24 cellular contexts compared by ENCODE assay signal in genomic region chr9:16482764-16483163, GRCh38.
A peak's percentile ranks its signal among the peaks of the same experiment; 100 is the strongest.
DNase-seq lines count a peak whose midpoint lies in the region; ATAC-seq and TF ChIP-seq lines count a peak whose summit lies in the region.
"Had no signal": no experiment of that assay in that cellular context is flagged by ENCODE, and none has a peak within 500 bp of the region (broad histone marks: within the 10 kb centered on the region; RNA-seq: fewer than 3 reads in every experiment).

No MANE protein-coding gene starts in this region.

- no peak for DNase-seq in GM06990 (ENCODE audit: extremely low read depth, insufficient read length)
- no peak for DNase-seq in SK-N-SH
- DNase-seq in kidney tubule cell (ENCODE audit: low spot score): peak; percentile 26
- DNase-seq in colonic mucosa: no peak
- no peak for DNase-seq in CD4-positive, alpha-beta T cell
- no peak for DNase-seq in HT-29 (ENCODE audit: low spot score)
- no peak for DNase-seq in right lobe of liver
- DNase-seq: C1 segment of cervical spinal cord; CD8-positive, alpha-beta memory T cell; DMS79 treated with DMSO at 0.1 percent for 48 hours; KBM-7; MM.1S; NCI-H1048; NCI-H1417 treated with DMSO at 0.1 percent for 48 hours; NCI-H1694 treated with DMSO at 0.1 percent for 48 hours; NCI-H2081; NCI-H2227 treated with DMSO at 0.1 percent for 48 hours; NCI-H526 treated with DMSO at 0.1 percent for 48 hours; SHP77; SW 1271; T-helper 9 cell had no signal

- no peaks in the 10 kb centered on the region for H3F3A ChIP-seq in SK-N-SH (replicated peaks; ENCODE audit: insufficient read depth)

- no peak overlapping the region for H3K4me3 Mint-ChIP-seq in CD4-positive, alpha-beta T cell
- H3K4me3 Mint-ChIP-seq: CD8-positive, alpha-beta memory T cell; T-helper 1 cell treated with Interleukin-12 subunit alpha and Interleukin-12 subunit beta and Interleukin-4 antibody, amounts not matched to agents 30 μg/mL and 1 μg/mL, for 36 hours had no signal

- CTCF ChIA-PET in SK-N-SH (lab: Yijun Ruan, JAX): no interaction called here
- CTCF ChIA-PET in CD4-positive, alpha-beta T cell (lab: Charles Lee): no interaction called here

- H3K9me3 Mint-ChIP-seq in CD4-positive, alpha-beta T cell: no peaks in the 10 kb centered on the region
- H3K9me3 Mint-ChIP-seq: T-helper 1 cell treated with Interleukin-12 subunit alpha and Interleukin-12 subunit beta and Interleukin-4 antibody, amounts not matched to agents 30 μg/mL and 1 μg/mL, for 36 hours had no signal

- H3K36me3 Mint-ChIP-seq in CD4-positive, alpha-beta T cell (ENCODE audit: low read depth): no peaks in the 10 kb centered on the region
- H3K36me3 Mint-ChIP-seq: CD8-positive, alpha-beta memory T cell had no signal

- H4K20me1 ChIP-seq in SK-N-SH (ENCODE audit: insufficient read depth): no peaks in the 10 kb centered on the region

- H3K9me3 ChIP-seq in SK-N-SH (no peaks in the 10 kb centered on the region), colonic mucosa (no peaks in the 10 kb centered on the region), right lobe of liver (no peaks in the 10 kb centered on the region)
- H3K9me3 ChIP-seq in CD4-positive, alpha-beta T cell (ENCODE audit: control insufficient read depth, low read length): no peaks in the 10 kb centered on the region

- peak overlapping the region; percentile 37 for H3K4me3 ChIP-seq in GM06990 (replicated peaks; ENCODE audit: low read depth, low read length)
- H3K4me3 ChIP-seq in SK-N-SH (ENCODE audit: low read depth in 2 of 2, low read length in 1 of 2): no peak overlapping the region
- no peak overlapping the region for H3K4me3 ChIP-seq in colonic mucosa
- H3K4me3 ChIP-seq in right lobe of liver: no peak overlapping the region

- no peak for TF ChIP-seq RAD21 in SK-N-SH (IDR thresholded peaks at IDR 0.05; ENCODE audit: low read length)

- TF ChIP-seq POLR2A in right lobe of liver (IDR thresholded peaks at IDR 0.05): no peak

- intact Hi-C loops in colonic mucosa (cut with DNase I) (no loop called here), right lobe of liver (cut with DNase I) (no loop called here)
- intact Hi-C loops in CD4-positive, alpha-beta T cell (cut with DNase I, micrococcal nuclease): no loop called here

- no peak overlapping the region for H2AFZ ChIP-seq in SK-N-SH (ENCODE audit: low read depth)

- H3K27me3 ChIP-seq in GM06990 (replicated peaks; ENCODE audit: control insufficient read depth, insufficient read depth, low read length) (no peaks in the 10 kb centered on the region), SK-N-SH (ENCODE audit: insufficient read depth) (no peaks in the 10 kb centered on the region), colonic mucosa (no peaks in the 10 kb centered on the region), right lobe of liver (no peaks in the 10 kb centered on the region)
- no peaks in the 10 kb centered on the region for H3K27me3 ChIP-seq in CD4-positive, alpha-beta T cell (ENCODE audit: control insufficient read depth, insufficient read depth, low read length)

- no peak overlapping the region for H3K27ac ChIP-seq in SK-N-SH (ENCODE audit: low read depth in 2 of 2, low read length in 1 of 2)
- no peak overlapping the region for H3K27ac ChIP-seq in colonic mucosa
- no peak overlapping the region for H3K27ac ChIP-seq in CD4-positive, alpha-beta T cell (ENCODE audit: low read depth, low read length)
- H3K27ac ChIP-seq in right lobe of liver: no peak overlapping the region
- H3K27ac ChIP-seq: RWPE1 had no signal

- H3K27ac Mint-ChIP-seq in CD4-positive, alpha-beta T cell: no peak overlapping the region
- H3K27ac Mint-ChIP-seq: CD8-positive, alpha-beta memory T cell; T-helper 1 cell treated with Interleukin-12 subunit alpha and Interleukin-12 subunit beta and Interleukin-4 antibody, amounts not matched to agents 30 μg/mL and 1 μg/mL, for 36 hours had no signal

- H3K9ac ChIP-seq in SK-N-SH (no peak overlapping the region), colonic mucosa (ENCODE audit: low read depth in 2 of 2, low read length in 2 of 2) (no peak overlapping the region)

- TF ChIP-seq CTCF in GM06990 (IDR thresholded peaks at IDR 0.05; ENCODE audit: insufficient read depth, low read length, poor library complexity, severe bottlenecking) (no peak), SK-N-SH (IDR thresholded peaks at IDR 0.05) (no peak), colonic mucosa (IDR thresholded peaks at IDR 0.05) (no peak), right lobe of liver (IDR thresholded peaks at IDR 0.05) (no peak)
- no peak for TF ChIP-seq CTCF in CD4-positive, alpha-beta T cell (IDR thresholded peaks at IDR 0.05)

- no peaks in the 10 kb centered on the region for H3K79me2 ChIP-seq in SK-N-SH (ENCODE audit: insufficient read depth)

- 82% methylated on average over 6 of the region's 6 CpGs for WGBS in SK-N-SH (ENCODE audit: low lambda C conversion rate)
- WGBS in right lobe of liver (ENCODE audit: insufficient coverage, low coverage, low lambda C conversion rate, missing lambda C conversion rate): 80% methylated on average over 5 of the region's 6 CpGs

- H3K9me2 ChIP-seq in SK-N-SH: no peaks in the 10 kb centered on the region

- H3K4me1 ChIP-seq in SK-N-SH (ENCODE audit: control insufficient read depth in 1 of 2, insufficient read depth in 2 of 2, low read depth in 1 of 2, low read length in 1 of 2) (peaks cover 0 to 11% of the 10 kb centered on the region in 2 experiments; a peak in 2 of 4 replicates), colonic mucosa (no peaks in the 10 kb centered on the region), right lobe of liver (no peaks in the 10 kb centered on the region)

- POLR2A ChIA-PET in SK-N-SH (lab: Yijun Ruan, JAX): no interaction called here
- POLR2A ChIA-PET in CD4-positive, alpha-beta T cell (lab: Charles Lee): no interaction called here

- ATAC-seq in GM19463 (IDR thresholded peaks at IDR 0.05; ENCODE audit: unreplicated experiment) (peak; percentile 61), right lobe of liver (no peak)
- ATAC-seq in CD4-positive, alpha-beta T cell (ENCODE audit: poor library complexity): no peak

- H3K27me3 Mint-ChIP-seq in CD4-positive, alpha-beta T cell: no peaks in the 10 kb centered on the region

- TF ChIP-seq EP300 in SK-N-SH (IDR thresholded peaks at IDR 0.05; ENCODE audit: borderline replicate concordance in 1 of 2, low read depth in 1 of 2, low read length in 1 of 2): no peak

- H3K4me2 ChIP-seq in SK-N-SH: no peak overlapping the region

- no peaks in the 10 kb centered on the region for H3K36me3 ChIP-seq in GM06990 (ENCODE audit: control insufficient read depth, insufficient read depth, low read length)
- no peaks in the 10 kb centered on the region for H3K36me3 ChIP-seq in SK-N-SH (replicated peaks in 1 of 2; ENCODE audit: control insufficient read depth in 1 of 2, insufficient read depth in 2 of 2, low read length in 1 of 2)
- no peaks in the 10 kb centered on the region for H3K36me3 ChIP-seq in colonic mucosa
- H3K36me3 ChIP-seq in right lobe of liver: no peaks in the 10 kb centered on the region

- H3K4me1 Mint-ChIP-seq in CD4-positive, alpha-beta T cell (ENCODE audit: low read depth): no peaks in the 10 kb centered on the region
- H3K4me1 Mint-ChIP-seq: CD8-positive, alpha-beta memory T cell had no signal

TF ChIP-seq in SK-N-SH, 30 proteins besides CTCF, POLR2A, EP300 and RAD21:
- peak; percentile 6; the same call in 1 of the 2 replicates for TF ChIP-seq TCF12 (IDR thresholded peaks at IDR 0.05)
- no peak for TF ChIP-seq REST (IDR thresholded peaks at IDR 0.05; ENCODE audit: low read depth, low read length)
- peak; percentile 18; the same call in 1 of the 2 replicates for TF ChIP-seq FOSL2 (IDR thresholded peaks at IDR 0.05; ENCODE audit: borderline replicate concordance, low read depth)
- no peak for TF ChIP-seq IRF3 (IDR thresholded peaks at IDR 0.05; ENCODE audit: low read depth, low read length)
